In genomic region chr20:50337521-50338466, GRCh38 we compare ENCODE assay signal across 13 cellular contexts.
A peak's percentile ranks its signal among the peaks of the same experiment; 100 is the strongest.
DNase-seq lines count a peak whose midpoint lies in the region; ATAC-seq and TF ChIP-seq lines count a peak whose summit lies in the region.
"Had no signal": no experiment of that assay in that cellular context is flagged by ENCODE, and none has a peak within 500 bp of the region (broad histone marks: within the 10 kb centered on the region; RNA-seq: fewer than 3 reads in every experiment).

No MANE protein-coding gene starts in this region.

- no peak overlapping the region for H3K4me3 ChIP-seq in endodermal cell (ENCODE audit: low read length)
- H3K4me3 ChIP-seq in subcutaneous abdominal adipose tissue (ENCODE audit: low read depth in 1 of 5, low read length in 5 of 5) = peak overlapping the region in 1 of 5 donors; percentile 21
- H3K4me3 ChIP-seq in neuronal stem cell (ENCODE audit: low read length in 2 of 2) = no peak overlapping the region
- H3K4me3 ChIP-seq: right atrium auricular region had no signal

- H3K4me1 Mint-ChIP-seq in activated CD4-positive, alpha-beta T cell treated with anti-CD3 and anti-CD28 coated beads, Interleukin-2, amount 10 ng/mL, durations not matched to agents 24 days and 14 days = peaks cover 54% of the 10 kb centered on the region
- peaks cover 27 to 28% (median 27%) of the 10 kb centered on the region in 3 donors for H3K4me1 Mint-ChIP-seq in T-cell
- H3K4me1 Mint-ChIP-seq in endodermal cell = peaks cover 9% of the 10 kb centered on the region

- intact Hi-C loops in activated CD4-positive, alpha-beta T cell treated with anti-CD3 and anti-CD28 coated beads, Interleukin-2, amount 10 ng/mL, durations not matched to agents 24 days and 14 days (cut with micrococcal nuclease) = loop anchor here (2.0 to 10.0 kb wide), 4 partner anchors 50 to 225 kb away; no protein-coding TSS in a partner anchor

- peak overlapping the region; percentile 96 for H3K27ac Mint-ChIP-seq in activated CD4-positive, alpha-beta T cell treated with anti-CD3 and anti-CD28 coated beads, Interleukin-2, amount 10 ng/mL, durations not matched to agents 24 days and 14 days
- H3K27ac Mint-ChIP-seq in T-cell (peak overlapping the region; percentile 76 to 93), endodermal cell (peak overlapping the region; percentile 60)
- H3K27ac Mint-ChIP-seq: activated B cell treated with CpG ODN at 0.5 μM for 24 hours had no signal

- H4K8ac ChIP-seq in neuronal stem cell (ENCODE audit: low read depth, low read length) = no peak overlapping the region

- CTCF ChIA-PET in T-cell (lab: Charles Lee) = no interaction called here

- H3K27me3 ChIP-seq in endodermal cell (ENCODE audit: control insufficient read depth, insufficient read depth, low read length, poor library complexity, severe bottlenecking) = no peaks in the 10 kb centered on the region
- no peaks in the 10 kb centered on the region for H3K27me3 ChIP-seq in subcutaneous abdominal adipose tissue (ENCODE audit: control insufficient read depth in 5 of 5, insufficient read depth in 4 of 5, low read length in 5 of 5)
- H3K27me3 ChIP-seq in neuronal stem cell (ENCODE audit: control insufficient read depth in 3 of 3, insufficient read depth in 3 of 3, low read depth in 1 of 3, low read length in 3 of 3) = peaks cover 0 to 28% (median 0%) of the 10 kb centered on the region in 3 experiments
- H3K27me3 ChIP-seq: heart left ventricle, right atrium auricular region had no signal

- TF ChIP-seq CTCF in endodermal cell (conservative IDR thresholded peaks at IDR 0.05) = no peak

- no peaks in the 10 kb centered on the region for H3K36me3 Mint-ChIP-seq in activated CD4-positive, alpha-beta T cell treated with anti-CD3 and anti-CD28 coated beads, Interleukin-2, amount 10 ng/mL, durations not matched to agents 24 days and 14 days (ENCODE audit: low read depth)
- no peaks in the 10 kb centered on the region for H3K36me3 Mint-ChIP-seq in T-cell
- no peaks in the 10 kb centered on the region for H3K36me3 Mint-ChIP-seq in endodermal cell (ENCODE audit: low read depth)

- ATAC-seq in T-cell (replicated peaks in 1 of 4) (no peak), HG03280 (IDR thresholded peaks at IDR 0.05; ENCODE audit: unreplicated experiment) (no peak)

- no peak overlapping the region for H2BK5ac ChIP-seq in neuronal stem cell (ENCODE audit: low read length)

- H3K4me2 ChIP-seq in neuronal stem cell (ENCODE audit: insufficient read depth, low read length, poor library complexity, severe bottlenecking) = no peak overlapping the region

- no peak overlapping the region for H3K14ac ChIP-seq in neuronal stem cell (ENCODE audit: low read length)

- H2AK5ac ChIP-seq in neuronal stem cell (ENCODE audit: low read depth, low read length) = no peak overlapping the region

- H3K23ac ChIP-seq in neuronal stem cell (ENCODE audit: low read depth, low read length, poor library complexity) = no peak overlapping the region

- H3K9me3 ChIP-seq in endodermal cell (ENCODE audit: control insufficient read depth, low read length) (no peaks in the 10 kb centered on the region), subcutaneous abdominal adipose tissue (ENCODE audit: control insufficient read depth in 5 of 5, low read length in 5 of 5) (no peaks in the 10 kb centered on the region), neuronal stem cell (replicated peaks in 1 of 2; ENCODE audit: control insufficient read depth in 2 of 2, insufficient read depth in 1 of 2, low read depth in 1 of 2, low read length in 2 of 2) (no peaks in the 10 kb centered on the region)
- H3K9me3 ChIP-seq: heart left ventricle, right atrium auricular region had no signal

- H3K4me1 ChIP-seq in endodermal cell (ENCODE audit: control insufficient read depth, insufficient read depth, low read length) (peaks cover 2% of the 10 kb centered on the region), subcutaneous abdominal adipose tissue (ENCODE audit: control insufficient read depth in 5 of 5, insufficient read depth in 5 of 5, low read length in 5 of 5) (peaks cover 7 to 55% (median 51%) of the 10 kb centered on the region in 5 donors), neuronal stem cell (ENCODE audit: control insufficient read depth in 2 of 2, insufficient read depth in 1 of 2, low read depth in 1 of 2, low read length in 2 of 2) (peaks cover 0 to 2% of the 10 kb centered on the region in 2 donors)

- POLR2A ChIA-PET in T-cell (lab: Charles Lee) = no interaction called here

- no peak overlapping the region for H2AFZ ChIP-seq in neuronal stem cell (ENCODE audit: low read length)

- WGBS in endodermal cell (ENCODE audit: insufficient coverage in 1 of 2, insufficient read length in 1 of 2), 2 experiments = 93 to 98% methylated on average over 10 to 13 of the region's 13 CpGs
- WGBS in neuronal stem cell (ENCODE audit: extremely low coverage in 2 of 2, insufficient read length in 2 of 2, insufficient replicate concordance in 1 of 2), 2 donors = no CpG with 5 or more reads among the region's 13 CpGs

- peaks cover 8% of the 10 kb centered on the region for H3K27me3 Mint-ChIP-seq in activated CD4-positive, alpha-beta T cell treated with anti-CD3 and anti-CD28 coated beads, Interleukin-2, amount 10 ng/mL, durations not matched to agents 24 days and 14 days
- H3K27me3 Mint-ChIP-seq in T-cell (no peaks in the 10 kb centered on the region), endodermal cell (ENCODE audit: insufficient read depth) (no peaks in the 10 kb centered on the region)

- H3K79me1 ChIP-seq in neuronal stem cell (ENCODE audit: low read depth, low read length) = no peaks in the 10 kb centered on the region

- H3K4me3 Mint-ChIP-seq in activated CD4-positive, alpha-beta T cell treated with anti-CD3 and anti-CD28 coated beads, Interleukin-2, amount 10 ng/mL, durations not matched to agents 24 days and 14 days = peak overlapping the region; percentile 78
- H3K4me3 Mint-ChIP-seq in T-cell (peak overlapping the region in 2 of 3 donors; percentile 64 to 73), endodermal cell (no peak overlapping the region)
- H3K4me3 Mint-ChIP-seq: activated B cell treated with CpG ODN at 0.5 μM for 24 hours had no signal

- H4K91ac ChIP-seq in neuronal stem cell (ENCODE audit: low read depth, low read length, poor library complexity) = no peak overlapping the region

- H3K9ac ChIP-seq in endodermal cell (ENCODE audit: extremely low read depth, low read length, poor library complexity, severe bottlenecking) (no peak overlapping the region), subcutaneous abdominal adipose tissue (ENCODE audit: low read length in 5 of 5) (no peak overlapping the region), neuronal stem cell (ENCODE audit: low read depth, low read length, poor library complexity) (no peak overlapping the region)

- no peak overlapping the region for H2BK120ac ChIP-seq in neuronal stem cell (ENCODE audit: low read depth, low read length)

- no peak overlapping the region for H2BK12ac ChIP-seq in neuronal stem cell (ENCODE audit: low read length)

- no peaks in the 10 kb centered on the region for H3K9me3 Mint-ChIP-seq in activated CD4-positive, alpha-beta T cell treated with anti-CD3 and anti-CD28 coated beads, Interleukin-2, amount 10 ng/mL, durations not matched to agents 24 days and 14 days
- H3K9me3 Mint-ChIP-seq in T-cell (no peaks in the 10 kb centered on the region), endodermal cell (no peaks in the 10 kb centered on the region)
- H3K9me3 Mint-ChIP-seq: activated B cell treated with CpG ODN at 0.5 μM for 24 hours had no signal

- no peaks in the 10 kb centered on the region for H3K36me3 ChIP-seq in endodermal cell (ENCODE audit: control insufficient read depth, insufficient read depth, low read length)
- no peaks in the 10 kb centered on the region for H3K36me3 ChIP-seq in subcutaneous abdominal adipose tissue (ENCODE audit: control insufficient read depth in 5 of 5, insufficient read depth in 5 of 5, low read length in 5 of 5)
- no peaks in the 10 kb centered on the region for H3K36me3 ChIP-seq in neuronal stem cell (replicated peaks in 1 of 2; ENCODE audit: control insufficient read depth in 2 of 2, insufficient read depth in 2 of 2, low read length in 2 of 2)
- H3K36me3 ChIP-seq: heart left ventricle, right atrium auricular region had no signal

- H3K18ac ChIP-seq in neuronal stem cell (ENCODE audit: low read length) = no peak overlapping the region

- no peak overlapping the region for H2BK15ac ChIP-seq in neuronal stem cell (ENCODE audit: low read length)

- no peak overlapping the region for H3K4ac ChIP-seq in neuronal stem cell (ENCODE audit: low read length)

- no peak for DNase-seq in activated CD4-positive, alpha-beta T cell treated with anti-CD3 and anti-CD28 coated beads, Interleukin-2, amount 10 ng/mL, durations not matched to agents 24 days and 14 days
- DNase-seq in activated CD4-positive, alpha-beta T cell treated with anti-CD3 and anti-CD28 coated beads for 4 hours = no peak
- DNase-seq in T-cell (no peak), endodermal cell (no peak), NCI-H510A (lab: John Stamatoyannopoulos, UW) (no peak), neuronal stem cell (ENCODE audit: low spot score) (no peak)
- DNase-seq: activated B cell treated with CpG ODN at 0.5 μM for 24 hours, HCEC 1CT, left cardiac atrium had no signal

- H3K27ac ChIP-seq in endodermal cell (ENCODE audit: low read depth, low read length) (no peak overlapping the region), subcutaneous abdominal adipose tissue (ENCODE audit: low read depth, low read length) (peak overlapping the region; percentile 61), neuronal stem cell (replicated peaks; ENCODE audit: low read length) (no peak overlapping the region)
